In the genomic region with DNA sequence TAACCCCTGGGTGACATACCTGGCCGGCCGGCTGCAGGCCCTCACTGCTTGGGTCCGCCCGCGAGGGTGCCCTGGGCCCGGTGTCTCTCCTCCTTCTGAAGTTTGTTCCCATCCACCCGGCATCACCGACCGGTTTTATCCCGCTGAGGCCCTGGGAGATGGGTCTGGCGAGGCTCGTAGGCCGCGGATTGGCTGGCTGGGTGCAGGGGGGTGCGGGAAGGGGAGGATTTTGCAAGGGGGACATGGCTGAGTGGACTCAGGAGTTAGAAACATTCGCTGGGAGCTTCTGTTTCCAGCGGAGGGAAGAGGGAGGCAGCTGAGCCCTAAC, we compare ENCODE assay signal across 1 cellular context.
TF ChIP-seq lines count a peak whose summit lies in the region.

A gene (minus strand): TSS at position 110 of the 328 bp plus-strand sequence. CDS start 527 bp downstream, outside the sequence.

TF ChIP-seq in WTC11, 78 proteins besides CTCF, POLR2A, EP300 and RAD21:
- TF ChIP-seq ZNF396 (CRISPR knock-in tag; IDR thresholded peaks at IDR 0.05; ENCODE audit: borderline replicate concordance), result no peak
- TF ChIP-seq NFYB (CRISPR knock-in tag; conservative IDR thresholded peaks at IDR 0.05; ENCODE audit: low read depth), result no peak
- TF ChIP-seq, protein P1, sequence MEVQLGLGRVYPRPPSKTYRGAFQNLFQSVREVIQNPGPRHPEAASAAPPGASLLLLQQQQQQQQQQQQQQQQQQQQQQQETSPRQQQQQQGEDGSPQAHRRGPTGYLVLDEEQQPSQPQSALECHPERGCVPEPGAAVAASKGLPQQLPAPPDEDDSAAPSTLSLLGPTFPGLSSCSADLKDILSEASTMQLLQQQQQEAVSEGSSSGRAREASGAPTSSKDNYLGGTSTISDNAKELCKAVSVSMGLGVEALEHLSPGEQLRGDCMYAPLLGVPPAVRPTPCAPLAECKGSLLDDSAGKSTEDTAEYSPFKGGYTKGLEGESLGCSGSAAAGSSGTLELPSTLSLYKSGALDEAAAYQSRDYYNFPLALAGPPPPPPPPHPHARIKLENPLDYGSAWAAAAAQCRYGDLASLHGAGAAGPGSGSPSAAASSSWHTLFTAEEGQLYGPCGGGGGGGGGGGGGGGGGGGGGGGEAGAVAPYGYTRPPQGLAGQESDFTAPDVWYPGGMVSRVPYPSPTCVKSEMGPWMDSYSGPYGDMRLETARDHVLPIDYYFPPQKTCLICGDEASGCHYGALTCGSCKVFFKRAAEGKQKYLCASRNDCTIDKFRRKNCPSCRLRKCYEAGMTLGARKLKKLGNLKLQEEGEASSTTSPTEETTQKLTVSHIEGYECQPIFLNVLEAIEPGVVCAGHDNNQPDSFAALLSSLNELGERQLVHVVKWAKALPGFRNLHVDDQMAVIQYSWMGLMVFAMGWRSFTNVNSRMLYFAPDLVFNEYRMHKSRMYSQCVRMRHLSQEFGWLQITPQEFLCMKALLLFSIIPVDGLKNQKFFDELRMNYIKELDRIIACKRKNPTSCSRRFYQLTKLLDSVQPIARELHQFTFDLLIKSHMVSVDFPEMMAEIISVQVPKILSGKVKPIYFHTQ (CRISPR knock-in tag; IDR thresholded peaks at IDR 0.05), result no peak
- peak; percentile 58; the same call in 1 of the 2 replicates for TF ChIP-seq ZNF121 (CRISPR knock-in tag; IDR thresholded peaks at IDR 0.05)
- TF ChIP-seq TCF7 (CRISPR knock-in tag; IDR thresholded peaks at IDR 0.05; ENCODE audit: low read depth), result no peak
- TF ChIP-seq, protein P2, sequence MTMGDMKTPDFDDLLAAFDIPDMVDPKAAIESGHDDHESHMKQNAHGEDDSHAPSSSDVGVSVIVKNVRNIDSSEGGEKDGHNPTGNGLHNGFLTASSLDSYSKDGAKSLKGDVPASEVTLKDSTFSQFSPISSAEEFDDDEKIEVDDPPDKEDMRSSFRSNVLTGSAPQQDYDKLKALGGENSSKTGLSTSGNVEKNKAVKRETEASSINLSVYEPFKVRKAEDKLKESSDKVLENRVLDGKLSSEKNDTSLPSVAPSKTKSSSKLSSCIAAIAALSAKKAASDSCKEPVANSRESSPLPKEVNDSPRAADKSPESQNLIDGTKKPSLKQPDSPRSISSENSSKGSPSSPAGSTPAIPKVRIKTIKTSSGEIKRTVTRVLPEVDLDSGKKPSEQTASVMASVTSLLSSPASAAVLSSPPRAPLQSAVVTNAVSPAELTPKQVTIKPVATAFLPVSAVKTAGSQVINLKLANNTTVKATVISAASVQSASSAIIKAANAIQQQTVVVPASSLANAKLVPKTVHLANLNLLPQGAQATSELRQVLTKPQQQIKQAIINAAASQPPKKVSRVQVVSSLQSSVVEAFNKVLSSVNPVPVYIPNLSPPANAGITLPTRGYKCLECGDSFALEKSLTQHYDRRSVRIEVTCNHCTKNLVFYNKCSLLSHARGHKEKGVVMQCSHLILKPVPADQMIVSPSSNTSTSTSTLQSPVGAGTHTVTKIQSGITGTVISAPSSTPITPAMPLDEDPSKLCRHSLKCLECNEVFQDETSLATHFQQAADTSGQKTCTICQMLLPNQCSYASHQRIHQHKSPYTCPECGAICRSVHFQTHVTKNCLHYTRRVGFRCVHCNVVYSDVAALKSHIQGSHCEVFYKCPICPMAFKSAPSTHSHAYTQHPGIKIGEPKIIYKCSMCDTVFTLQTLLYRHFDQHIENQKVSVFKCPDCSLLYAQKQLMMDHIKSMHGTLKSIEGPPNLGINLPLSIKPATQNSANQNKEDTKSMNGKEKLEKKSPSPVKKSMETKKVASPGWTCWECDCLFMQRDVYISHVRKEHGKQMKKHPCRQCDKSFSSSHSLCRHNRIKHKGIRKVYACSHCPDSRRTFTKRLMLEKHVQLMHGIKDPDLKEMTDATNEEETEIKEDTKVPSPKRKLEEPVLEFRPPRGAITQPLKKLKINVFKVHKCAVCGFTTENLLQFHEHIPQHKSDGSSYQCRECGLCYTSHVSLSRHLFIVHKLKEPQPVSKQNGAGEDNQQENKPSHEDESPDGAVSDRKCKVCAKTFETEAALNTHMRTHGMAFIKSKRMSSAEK (CRISPR knock-in tag; IDR thresholded peaks at IDR 0.05; ENCODE audit: borderline replicate concordance), result no peak
TF ChIP-seq in WTC11: peak in this region for 1.
